14 cellular contexts compared by ENCODE assay signal in genomic region chr4:127446309-127446708, GRCh38.
DNase-seq lines count a peak whose midpoint lies in the region; ATAC-seq and TF ChIP-seq lines count a peak whose summit lies in the region.
"Had no signal": no experiment of that assay in that cellular context is flagged by ENCODE, and none has a peak within 500 bp of the region (broad histone marks: within the 10 kb centered on the region; RNA-seq: fewer than 3 reads in every experiment).

No MANE protein-coding gene starts in this region.

- DNase-seq in AG10803 (ENCODE audit: low read depth) (peak; percentile 4), GM04503 (ENCODE audit: low read depth) (peak; percentile 13), fibroblast of gingiva (ENCODE audit: low read depth) (peak; percentile 53), sciatic nerve (ENCODE audit: low spot score) (no peak), midbrain (lab: John Stamatoyannopoulos, UW) (no peak), RKO (ENCODE audit: low spot score) (no peak)
- DNase-seq: 8988T, ACHN, DMS53, HCEC 1CT, HFFc6 had no signal

- peak; percentile 63 for ATAC-seq in sciatic nerve
- ATAC-seq in GM21529 (IDR thresholded peaks at IDR 0.05; ENCODE audit: unreplicated experiment): no peak
- ATAC-seq: HepG2 had no signal

- no peak overlapping the region for H3K4me3 ChIP-seq in AG10803 (ENCODE audit: low read length)
- H3K4me3 ChIP-seq: BLaER1 had no signal

- no peak for TF ChIP-seq CTCF in AG10803 (conservative IDR thresholded peaks at IDR 0.05; ENCODE audit: low read length)

- intact Hi-C loops in sciatic nerve (cut with DNase I): no loop called here

Comparison
In these comparisons a context has a peak if more than half of its experiments do, and no peak if none do; other contexts are left out.
1. DNase-seq: peak in AG10803 (single experiment), GM04503 (single experiment) and fibroblast of gingiva (single experiment); none in sciatic nerve (single experiment), midbrain (single experiment) and RKO (single experiment).